ENCODE assay signal across 18 cellular contexts in the genomic region with DNA sequence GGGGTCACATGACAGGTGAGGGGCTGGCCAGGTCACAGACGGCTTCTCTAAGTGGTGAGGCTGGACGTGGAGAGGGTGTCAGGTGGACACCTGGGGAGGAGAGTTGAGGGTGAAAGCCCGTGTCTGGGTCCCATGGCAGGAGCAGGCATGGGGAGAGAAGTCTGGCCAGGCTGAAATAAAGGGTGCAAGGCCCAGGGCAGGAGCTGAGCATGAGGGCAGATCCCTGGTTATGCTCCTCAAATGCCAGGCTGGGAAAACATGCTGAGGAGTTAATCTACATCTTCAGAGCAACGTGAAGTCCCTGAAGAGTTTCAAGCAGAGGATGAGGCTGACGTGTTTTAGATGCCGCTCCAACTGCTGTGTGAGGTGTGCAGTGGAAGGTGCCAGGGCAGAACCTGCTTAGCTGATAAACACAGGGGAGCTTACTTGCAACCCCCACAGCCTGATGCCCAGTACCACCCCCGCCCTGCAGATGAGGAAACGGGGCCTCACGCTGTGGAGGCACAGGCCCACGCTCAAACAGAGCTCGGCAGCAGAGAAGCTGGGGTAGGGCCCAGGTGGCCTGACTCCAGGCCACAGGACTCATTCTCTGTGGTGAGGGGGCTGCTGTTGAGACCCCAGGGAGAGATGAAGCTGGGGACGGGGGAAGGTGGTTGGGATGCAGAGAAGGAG. TPM values are rescaled to one million over a fixed set of nuclear protein-coding genes. Genes with fewer than 3 reads are reported as not detected.
DNase-seq lines count a peak whose midpoint lies in the region; ATAC-seq, FAIRE-seq and TF ChIP-seq lines count a peak whose summit lies in the region.
"Had no signal": no experiment of that assay in that cellular context is flagged by ENCODE, and none has a peak within 500 bp of the region (broad histone marks: within the 10 kb centered on the region; RNA-seq: fewer than 3 reads in every experiment).

No MANE protein-coding gene starts in this region.

- H3K4me3 ChIP-seq in right lobe of liver (no peak overlapping the region), HepG2 (replicated peaks in 1 of 3; ENCODE audit: insufficient read depth in 1 of 3, low read depth in 2 of 3, low read length in 3 of 3) (no peak overlapping the region), neural progenitor cell (no peak overlapping the region)
- H3K4me3 ChIP-seq: PC-9 had no signal

- H3K4me1 ChIP-seq in right lobe of liver (no peaks in the 10 kb centered on the region), HepG2 (ENCODE audit: insufficient read depth, low read length) (no peaks in the 10 kb centered on the region), neural progenitor cell (no peaks in the 10 kb centered on the region)

- H3K4me1 Mint-ChIP-seq in central memory CD8-positive, alpha-beta T cell, result no peaks in the 10 kb centered on the region
- H3K4me1 Mint-ChIP-seq in neural progenitor cell, result peaks cover 12% of the 10 kb centered on the region

- H3K4me3 Mint-ChIP-seq in central memory CD8-positive, alpha-beta T cell, result no peak overlapping the region
- peak overlapping the region; percentile 27 for H3K4me3 Mint-ChIP-seq in neural progenitor cell
- H3K4me3 Mint-ChIP-seq: CD8-positive, alpha-beta T cell had no signal

- DNase-seq in right lobe of liver (peak in 2 of 3 donors; percentile 6 to 25), HepG2 (ENCODE audit: low spot score) (no peak), neural progenitor cell (ENCODE audit: low spot score) (no peak), COR-L47 (lab: John Stamatoyannopoulos, UW) (no peak), NCI-H526 treated with DMSO at 0.1 percent for 48 hours (lab: John Stamatoyannopoulos, UW) (no peak)
- no peak for DNase-seq in central memory CD8-positive, alpha-beta T cell (ENCODE audit: low spot score in 2 of 2)
- DNase-seq: AML-193; CD8-positive, alpha-beta T cell; DND-41; GDM1; KBM-7; NCI-H1048; NCI-H226; NCI-H69; PC-9 had no signal

- no peaks in the 10 kb centered on the region for H3K9me3 Mint-ChIP-seq in central memory CD8-positive, alpha-beta T cell
- no peaks in the 10 kb centered on the region for H3K9me3 Mint-ChIP-seq in neural progenitor cell
- H3K9me3 Mint-ChIP-seq: CD8-positive, alpha-beta T cell had no signal

- ATAC-seq in right lobe of liver, result no peak
- no peak for ATAC-seq in HepG2
- ATAC-seq in central memory CD8-positive, alpha-beta T cell (replicated peaks; ENCODE audit: extremely low read depth, poor library complexity, severe bottlenecking), result no peak
- ATAC-seq in GM18517 (IDR thresholded peaks at IDR 0.05; ENCODE audit: unreplicated experiment), result no peak
- ATAC-seq: CD8-positive, alpha-beta T cell had no signal

- H3K27ac ChIP-seq in right lobe of liver (no peak overlapping the region), HepG2 (ENCODE audit: extremely low read length, insufficient read depth, low read length) (no peak overlapping the region), neural progenitor cell (no peak overlapping the region)
- H3K27ac ChIP-seq: HL-60, PC-9 had no signal

- BruUV-seq in HepG2 (replicated peaks; lab: Mats Ljungman, UMichigan), result no TSS peak

- H3K4me2 ChIP-seq in HepG2 (ENCODE audit: low read depth, low read length) (no peak overlapping the region), neural progenitor cell (no peak overlapping the region)
- H3K4me2 ChIP-seq: PC-9 had no signal

- TF ChIP-seq CTCF in right lobe of liver (IDR thresholded peaks at IDR 0.05) (no peak), HepG2 (CRISPR knock-in tag; IDR thresholded peaks at IDR 0.05) (no peak), neural progenitor cell (IDR thresholded peaks at IDR 0.05) (no peak)

- no peak for TF ChIP-seq RAD21 in HepG2 (CRISPR knock-in tag; IDR thresholded peaks at IDR 0.05)

- H3K79me2 ChIP-seq in HepG2 (ENCODE audit: insufficient read depth, low read length) (no peaks in the 10 kb centered on the region), neural progenitor cell (ENCODE audit: low read depth) (no peaks in the 10 kb centered on the region)

- TF ChIP-seq EP300 in HepG2 (IDR thresholded peaks at IDR 0.05; ENCODE audit: low read depth in 2 of 2, low read length in 2 of 2) (no peak), HepG2 (CRISPR knock-in tag; IDR thresholded peaks at IDR 0.05; ENCODE audit: borderline replicate concordance) (no peak)

- CTCF ChIA-PET in HepG2 (lab: Yijun Ruan, JAX; ENCODE audit: low intra/inter-chr PET ratio, low total read pairs), result no interaction called here

- no peaks in the 10 kb centered on the region for H3K36me3 Mint-ChIP-seq in central memory CD8-positive, alpha-beta T cell (ENCODE audit: insufficient read depth)
- no peaks in the 10 kb centered on the region for H3K36me3 Mint-ChIP-seq in neural progenitor cell
- H3K36me3 Mint-ChIP-seq: CD8-positive, alpha-beta T cell had no signal

- H2AFZ ChIP-seq in HepG2 (ENCODE audit: low read length) (no peak overlapping the region), neural progenitor cell (replicated peaks) (no peak overlapping the region)
- H2AFZ ChIP-seq: PC-9 had no signal

- in situ Hi-C loops in HepG2 (cut with HindIII; ENCODE audit: extremely low pct_ligation_motif_present, low pct_unique_long_range_greater_than_20kb), result no loop called here

- FAIRE-seq in HepG2 (lab: Jason Lieb, UNC), result no peak
- FAIRE-seq: GM12892 had no signal

- H3K27ac Mint-ChIP-seq in central memory CD8-positive, alpha-beta T cell (ENCODE audit: low read depth), result peak overlapping the region; percentile 61
- H3K27ac Mint-ChIP-seq in neural progenitor cell, result no peak overlapping the region
- H3K27ac Mint-ChIP-seq: CD8-positive, alpha-beta T cell had no signal

- intact Hi-C loops in right lobe of liver (cut with DNase I) (no loop called here), HepG2 (cut with micrococcal nuclease; ENCODE audit: unreplicated experiment) (no loop called here)

- no peaks in the 10 kb centered on the region for H3K27me3 ChIP-seq in right lobe of liver
- peaks cover 3 to 26% of the 10 kb centered on the region in 2 experiments; a peak in 4 of 5 replicates for H3K27me3 ChIP-seq in HepG2 (ENCODE audit: control insufficient read depth in 1 of 2, insufficient read depth in 2 of 2, low read length in 2 of 2)
- H3K27me3 ChIP-seq in neural progenitor cell, result no peaks in the 10 kb centered on the region

- WGBS in right lobe of liver (ENCODE audit: insufficient coverage, low coverage, low lambda C conversion rate, missing lambda C conversion rate), result 69% methylated on average over 4 of the region's 12 CpGs
- 5% methylated on average over 10 of the region's 12 CpGs for WGBS in HepG2 (ENCODE audit: low lambda C conversion rate)

- no peak for TF ChIP-seq POLR2A in right lobe of liver (IDR thresholded peaks at IDR 0.05)
- no peak for TF ChIP-seq POLR2A in HepG2 (IDR thresholded peaks at IDR 0.05; ENCODE audit: insufficient read depth in 1 of 2, low read depth in 2 of 2, low read length in 2 of 2)

- POLR2A ChIA-PET in HepG2 (lab: Yijun Ruan, JAX), result no interaction called here

- H3K36me3 ChIP-seq in right lobe of liver (no peaks in the 10 kb centered on the region), HepG2 (replicated peaks in 1 of 2; ENCODE audit: control insufficient read depth in 1 of 2, insufficient read depth in 2 of 2, low read length in 2 of 2) (no peaks in the 10 kb centered on the region), neural progenitor cell (no peaks in the 10 kb centered on the region)

- H3F3A ChIP-seq in neural progenitor cell (ENCODE audit: low read depth), result no peaks in the 10 kb centered on the region

- H3K27me3 Mint-ChIP-seq in central memory CD8-positive, alpha-beta T cell, result peaks cover 10% of the 10 kb centered on the region
- H3K27me3 Mint-ChIP-seq in neural progenitor cell (ENCODE audit: insufficient read depth, low read depth), result no peaks in the 10 kb centered on the region

- no peak overlapping the region for H3K9ac ChIP-seq in HepG2 (ENCODE audit: insufficient read depth, low read depth, low read length)
- H3K9ac ChIP-seq in neural progenitor cell, result no peak overlapping the region

- H3K9me3 ChIP-seq in right lobe of liver, result no peaks in the 10 kb centered on the region
- H3K9me3 ChIP-seq in HepG2 (ENCODE audit: low read length), result no peaks in the 10 kb centered on the region
- no peaks in the 10 kb centered on the region for H3K9me3 ChIP-seq in neural progenitor cell (ENCODE audit: low read depth)

- H4K20me1 ChIP-seq in HepG2 (ENCODE audit: insufficient read depth, low read length) (no peaks in the 10 kb centered on the region), neural progenitor cell (ENCODE audit: low read depth) (no peaks in the 10 kb centered on the region)

TF ChIP-seq in HepG2, 621 proteins besides CTCF, POLR2A, EP300 and RAD21 (continues in another document):
- no peak for TF ChIP-seq ZNF136 (CRISPR knock-in tag; IDR thresholded peaks at IDR 0.05; ENCODE audit: low read depth)
- no peak for TF ChIP-seq ARNT2 (CRISPR knock-in tag; IDR thresholded peaks at IDR 0.05; ENCODE audit: low read depth)
- TF ChIP-seq ARHGAP35 (CRISPR knock-in tag; IDR thresholded peaks at IDR 0.05; ENCODE audit: borderline replicate concordance), result no peak
- TF ChIP-seq ERF (CRISPR knock-in tag; IDR thresholded peaks at IDR 0.05), result no peak
- TF ChIP-seq KDM4B (CRISPR knock-in tag; IDR thresholded peaks at IDR 0.05), result no peak

RNA-seq across cellular contexts. Expression of gene HCN4, which starts 40.5 kb away (rescaled TPM):
- under 1 TPM in 1 of 6 experiments, not detected in 5; 0.06 TPM for total RNA-seq in right lobe of liver
- total RNA-seq in HepG2 (2016; rRNA removed; fragmentation: Illumina TruSeq; extraction: Trizol), result not detected in 2 replicates
- total RNA-seq in HepG2 (2016; cell fraction: cytosol; rRNA removed; fragmentation: Illumina TruSeq; extraction: Trizol; ENCODE audit: low read depth), result not detected in 2 replicates
- total RNA-seq in HepG2 (2016; cell fraction: insoluble cytoplasmic fraction; rRNA removed; fragmentation: Illumina TruSeq; extraction: Trizol), result not detected in 2 replicates
- total RNA-seq in HepG2 (2016; cell fraction: membrane; rRNA removed; fragmentation: Illumina TruSeq; extraction: Trizol), result not detected in 2 replicates
- not detected in 2 replicates for total RNA-seq in HepG2 (2016; cell fraction: nucleus; rRNA removed; fragmentation: Illumina TruSeq; extraction: Trizol)
- polyA plus RNA-seq in HepG2 (2011; rRNA removed), result not detected in 2 replicates
- polyA plus RNA-seq in HepG2 (2011; cell fraction: cytosol; rRNA removed), result not detected in 2 replicates
- polyA plus RNA-seq in HepG2 (2011; cell fraction: nucleus; rRNA removed), result not detected in 2 replicates
- not detected in 2 replicates for polyA plus RNA-seq in HepG2 (2012)
- not detected in 2 replicates for polyA plus RNA-seq in HepG2 (2016; cell fraction: cytosol; fragmentation: Illumina TruSeq; extraction: Trizol; ENCODE audit: low read depth)
- polyA plus RNA-seq in HepG2 (2016; cell fraction: insoluble cytoplasmic fraction; fragmentation: Illumina TruSeq; extraction: Trizol; ENCODE audit: low read depth), result not detected in 2 replicates
- not detected in 2 replicates for polyA plus RNA-seq in HepG2 (2016; cell fraction: membrane; fragmentation: Illumina TruSeq; extraction: Trizol; ENCODE audit: low read depth)
- polyA plus RNA-seq in HepG2 (2016; cell fraction: nucleus; fragmentation: Illumina TruSeq; extraction: Trizol; ENCODE audit: insufficient read depth, low read depth), result not detected in 2 replicates
- 0.05 TPM in 1 of 2 replicates, not detected in the other for polyA minus RNA-seq in HepG2 (2011; rRNA and poly(A)+ RNA removed; ENCODE audit: low replicate concordance)
- not detected in 2 replicates for polyA minus RNA-seq in HepG2 (2011; cell fraction: cytosol; rRNA and poly(A)+ RNA removed)
- polyA minus RNA-seq in HepG2 (2011; cell fraction: nucleus; rRNA and poly(A)+ RNA removed), result not detected in 2 replicates
- 0.41 and 0.50 TPM in 2 replicates for total RNA-seq in neural progenitor cell (ENCODE audit: low replicate concordance)
- total RNA-seq: CD8-positive, alpha-beta T cell; PC-9 had no signal

Comparison
In these comparisons a context has a peak if more than half of its experiments do, and no peak if none do; other contexts are left out.
1. DNase-seq: peak in right lobe of liver (2 of 3); none in HepG2 (single experiment), central memory CD8-positive, alpha-beta T cell (0 of 2), neural progenitor cell (single experiment), COR-L47 (single experiment) and NCI-H526 treated with DMSO at 0.1 percent for 48 hours (single experiment).